In the genomic region with DNA sequence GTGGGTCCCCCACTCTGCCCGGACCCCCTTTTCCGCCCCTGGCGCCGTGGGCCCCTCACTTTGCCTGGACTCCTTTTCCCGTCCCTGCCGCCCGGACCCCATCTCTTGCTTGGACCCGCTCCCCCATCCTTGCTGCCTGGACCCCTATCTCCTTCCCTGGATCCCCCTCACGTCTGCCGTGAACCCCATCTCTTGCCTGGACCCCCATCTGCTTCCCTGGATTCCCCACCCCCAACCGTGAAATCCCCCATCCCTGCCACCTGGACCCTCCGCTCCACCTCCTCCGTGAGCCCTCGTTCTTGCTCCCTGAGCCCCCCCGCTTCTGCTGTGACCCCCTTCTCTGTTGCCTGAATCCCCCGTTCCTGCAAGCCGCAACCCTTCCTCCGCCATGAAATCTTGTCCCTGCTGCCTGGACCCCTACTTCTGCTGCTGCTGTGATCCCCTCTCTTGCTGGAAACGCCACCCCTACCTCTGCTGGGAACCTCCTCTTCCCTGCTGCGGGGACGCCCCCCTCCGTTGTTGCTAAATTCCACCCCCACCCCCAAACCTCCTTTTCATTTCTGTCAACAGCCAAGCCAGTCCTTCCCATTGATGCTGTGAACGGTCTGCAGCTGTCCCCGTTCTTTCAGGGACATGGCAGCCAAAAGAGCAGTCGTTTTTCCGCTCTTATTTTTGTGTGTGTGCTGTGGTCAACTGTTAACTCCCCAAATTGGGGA, we compare ENCODE assay signal across 8 cellular contexts. TPM values are rescaled to one million over a fixed set of nuclear protein-coding genes. Genes with fewer than 3 reads are reported as not detected.
A peak's percentile ranks its signal among the peaks of the same experiment; 100 is the strongest.
DNase-seq lines count a peak whose midpoint lies in the region; ATAC-seq and TF ChIP-seq lines count a peak whose summit lies in the region.

No MANE protein-coding gene starts in this region.

- H3K27ac Mint-ChIP-seq in activated CD8-positive, alpha-beta T cell treated with anti-CD3 and anti-CD28 coated beads, Interleukin-2, amount 10 ng/mL, durations not matched to agents 7 days and 5 days: peak overlapping the region; percentile 60
- peak overlapping the region; percentile 69 for H3K27ac Mint-ChIP-seq in progenitor cell of endocrine pancreas

- peak overlapping the region; percentile 82 for H3K4me3 Mint-ChIP-seq in activated CD8-positive, alpha-beta T cell treated with anti-CD3 and anti-CD28 coated beads, Interleukin-2, amount 10 ng/mL, durations not matched to agents 7 days and 5 days
- H3K4me3 Mint-ChIP-seq in progenitor cell of endocrine pancreas (ENCODE audit: low read depth): peak overlapping the region; percentile 78

- intact Hi-C loops in head of caudate nucleus (cut with DNase I): loop anchor here (2.0 kb wide), 1 partner anchor 27 kb away; a partner anchor contains a TSS

- TF ChIP-seq CTCF in progenitor cell of endocrine pancreas (IDR thresholded peaks at IDR 0.05; ENCODE audit: unreplicated experiment): no peak

- H3K4me1 Mint-ChIP-seq in activated CD8-positive, alpha-beta T cell treated with anti-CD3 and anti-CD28 coated beads, Interleukin-2, amount 10 ng/mL, durations not matched to agents 7 days and 5 days (ENCODE audit: low read depth): peaks cover 14% of the 10 kb centered on the region
- peaks cover 11% of the 10 kb centered on the region for H3K4me1 Mint-ChIP-seq in progenitor cell of endocrine pancreas (ENCODE audit: low read depth)

- ATAC-seq in activated CD8-positive, alpha-beta T cell treated with anti-CD3 and anti-CD28 coated beads, Interleukin-2, amount 10 ng/mL, durations not matched to agents 7 days and 5 days: no peak
- no peak for ATAC-seq in GM21515 (IDR thresholded peaks at IDR 0.05; ENCODE audit: unreplicated experiment)

- POLR2A ChIA-PET in activated CD8-positive, alpha-beta T cell treated with anti-CD3 and anti-CD28 coated beads, Interleukin-2, amount 10 ng/mL, durations not matched to agents 7 days and 5 days (lab: Charles Lee): interaction anchor here (1.0 to 1.3 kb wide), 2 partner anchors 19 to 87 kb away, joined by 3 read pairs; a partner anchor contains a TSS

- CTCF ChIA-PET in activated CD8-positive, alpha-beta T cell treated with anti-CD3 and anti-CD28 coated beads, Interleukin-2, amount 10 ng/mL, durations not matched to agents 7 days and 5 days (lab: Charles Lee): no interaction called here

- DNase-seq in activated T-cell treated with anti-CD3 and anti-CD28 coated beads, Interleukin-2, amount 50 U/mL, for 1 hour: peak; percentile 28
- DNase-seq in activated T-cell treated with anti-CD3 and anti-CD28 coated beads for 4 hours (no peak), head of caudate nucleus (peak in 41 of 42 donors; percentile 33 to 86 (median 64)), progenitor cell of endocrine pancreas (ENCODE audit: low spot score, unreplicated experiment) (no peak), H4 (ENCODE audit: low spot score) (no peak), NCI-H2081 treated with DMSO at 0.1 percent for 48 hours (lab: John Stamatoyannopoulos, UW) (no peak)
- DNase-seq in activated CD8-positive, alpha-beta T cell treated with anti-CD3 and anti-CD28 coated beads, Interleukin-2, amount 10 ng/mL, durations not matched to agents 7 days and 5 days: peak; percentile 28

- no peaks in the 10 kb centered on the region for H3K9me3 Mint-ChIP-seq in activated CD8-positive, alpha-beta T cell treated with anti-CD3 and anti-CD28 coated beads, Interleukin-2, amount 10 ng/mL, durations not matched to agents 7 days and 5 days (ENCODE audit: insufficient read depth)
- no peaks in the 10 kb centered on the region for H3K9me3 Mint-ChIP-seq in progenitor cell of endocrine pancreas (ENCODE audit: low read depth)

- H3K27me3 Mint-ChIP-seq in activated CD8-positive, alpha-beta T cell treated with anti-CD3 and anti-CD28 coated beads, Interleukin-2, amount 10 ng/mL, durations not matched to agents 7 days and 5 days (ENCODE audit: low read depth): peaks cover 4% of the 10 kb centered on the region
- H3K27me3 Mint-ChIP-seq in progenitor cell of endocrine pancreas: no peaks in the 10 kb centered on the region

- peaks cover 27% of the 10 kb centered on the region for H3K36me3 Mint-ChIP-seq in activated CD8-positive, alpha-beta T cell treated with anti-CD3 and anti-CD28 coated beads, Interleukin-2, amount 10 ng/mL, durations not matched to agents 7 days and 5 days (ENCODE audit: low read depth)
- H3K36me3 Mint-ChIP-seq in progenitor cell of endocrine pancreas (ENCODE audit: insufficient read depth): peaks cover 8% of the 10 kb centered on the region

RNA-seq across cellular contexts. Expression of a gene that starts 28.3 kb away (rescaled TPM):
- total RNA-seq in activated CD8-positive, alpha-beta T cell treated with anti-CD3 and anti-CD28 coated beads, Interleukin-2, amount 10 ng/mL, durations not matched to agents 7 days and 5 days: 100 to 1,000 TPM; 122 to 127 TPM
- 56.8 and 62.4 TPM in 2 replicates for total RNA-seq in progenitor cell of endocrine pancreas
- 67.9 and 87.2 TPM in 2 replicates for total RNA-seq in H4 (2014; rRNA removed; shearing (Covaris generic))

RNA-seq across cellular contexts. Expression of a gene that starts 45.9 kb away (rescaled TPM):
- 10 to 100 TPM; 26.2 to 26.8 TPM for total RNA-seq in activated CD8-positive, alpha-beta T cell treated with anti-CD3 and anti-CD28 coated beads, Interleukin-2, amount 10 ng/mL, durations not matched to agents 7 days and 5 days
- total RNA-seq in progenitor cell of endocrine pancreas: 47.0 and 48.5 TPM in 2 replicates
- total RNA-seq in H4 (2014; rRNA removed; shearing (Covaris generic)): 15.5 and 18.9 TPM in 2 replicates

RNA-seq across cellular contexts. Expression of a gene that starts 52.0 kb away (rescaled TPM):
- total RNA-seq in activated CD8-positive, alpha-beta T cell treated with anti-CD3 and anti-CD28 coated beads, Interleukin-2, amount 10 ng/mL, durations not matched to agents 7 days and 5 days: 100 to 1,000 TPM; 264 to 270 TPM
- 131 and 136 TPM in 2 replicates for total RNA-seq in progenitor cell of endocrine pancreas
- 47.6 and 59.4 TPM in 2 replicates for total RNA-seq in H4 (2014; rRNA removed; shearing (Covaris generic))

Comparison
In these comparisons a context has a peak if more than half of its experiments do, and no peak if none do; other contexts are left out.
1. DNase-seq: peak in activated T-cell treated with anti-CD3 and anti-CD28 coated beads, Interleukin-2, amount 50 U/mL, for 1 hour (single experiment), activated CD8-positive, alpha-beta T cell treated with anti-CD3 and anti-CD28 coated beads, Interleukin-2, amount 10 ng/mL, durations not matched to agents 7 days and 5 days (single experiment) and head of caudate nucleus (41 of 42); none in activated T-cell treated with anti-CD3 and anti-CD28 coated beads for 4 hours (single experiment), progenitor cell of endocrine pancreas (single experiment), H4 (single experiment) and NCI-H2081 treated with DMSO at 0.1 percent for 48 hours (single experiment).